In the genomic region with DNA sequence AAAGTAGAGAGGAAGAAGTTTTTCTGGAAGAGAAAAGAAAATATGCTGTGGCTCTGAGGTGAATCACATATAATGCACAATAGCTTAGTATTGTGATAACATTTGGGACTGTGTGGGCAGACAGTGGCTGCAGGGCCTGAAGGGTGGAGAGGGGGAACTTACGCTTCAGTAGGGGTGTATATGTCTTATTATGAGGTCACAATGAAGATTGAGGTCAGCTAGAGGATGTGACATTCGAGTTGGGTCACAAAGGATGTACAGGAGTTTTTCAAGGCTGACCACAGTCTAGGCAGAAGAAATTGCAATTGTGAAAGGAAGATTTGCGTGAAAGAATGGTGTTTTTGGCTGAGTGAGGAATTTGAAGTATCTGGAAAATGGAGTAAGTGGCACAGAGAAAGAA, we compare ENCODE assay signal across 1 cellular context.
TF ChIP-seq lines count a peak whose summit lies in the region.

No MANE protein-coding gene starts in this region.

TF ChIP-seq in WTC11, 78 proteins besides CTCF, POLR2A, EP300 and RAD21:
- TF ChIP-seq USF1 (CRISPR knock-in tag; IDR thresholded peaks at IDR 0.05) = no peak
- no peak for TF ChIP-seq SMAD4 (CRISPR knock-in tag; IDR thresholded peaks at IDR 0.05)
- TF ChIP-seq ETV6 (CRISPR knock-in tag; IDR thresholded peaks at IDR 0.05) = no peak
- TF ChIP-seq ZMAT4 (CRISPR knock-in tag; IDR thresholded peaks at IDR 0.05) = no peak
